In the genomic region with DNA sequence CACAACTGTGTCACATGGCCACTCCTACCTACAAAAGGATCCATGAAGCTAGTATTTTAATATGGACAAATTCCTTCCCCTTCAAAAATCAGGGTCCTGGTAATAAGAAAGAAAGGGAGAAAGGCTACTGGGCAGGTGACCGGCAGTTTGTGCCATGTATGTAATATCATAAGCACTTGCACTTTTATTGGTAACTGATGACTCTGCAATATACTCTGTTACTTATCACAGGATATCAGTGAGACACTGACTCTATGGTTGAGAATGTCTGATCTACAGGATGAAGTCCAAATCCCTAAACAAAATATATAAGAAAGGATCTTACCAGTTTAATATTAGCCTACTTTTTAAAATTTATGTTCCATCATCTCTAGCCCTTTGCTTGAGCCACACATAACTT, we compare ENCODE assay signal across 28 cellular contexts.
"Had no signal": no experiment of that assay in that cellular context is flagged by ENCODE, and none has a peak within 500 bp of the region (broad histone marks: within the 10 kb centered on the region; RNA-seq: fewer than 3 reads in every experiment).

No MANE protein-coding gene starts in this region.

- H3K27ac ChIP-seq: neural progenitor cell, ovary, parathyroid adenoma, psoas muscle, skin epidermis, spleen, suprapubic skin, testis, tibial artery, transverse colon, upper lobe of right lung, uterus had no signal

- H3K79me2 ChIP-seq: parathyroid adenoma had no signal

- H2AFZ ChIP-seq: neural progenitor cell, parathyroid adenoma had no signal

- H3K4me2 ChIP-seq: neural progenitor cell, smooth muscle cell had no signal

- ATAC-seq: natural killer cell; psoas muscle; right cardiac atrium; sciatic nerve; stimulated activated memory B cell treated with anti-CD40 and anti-IgM and Interleukin-4, amounts not matched to agents 10 μg/mL and 1 μg/mL and 100 μg/mL, for 72 hours; stimulated activated naive CD8-positive, alpha-beta T cell treated with anti-CD3 and anti-CD28 coated beads, Interleukin-15, amount 100 ng/mL, for 72 hours; stimulated activated naive CD8-positive, alpha-beta T cell treated with anti-CD3 and anti-CD28 coated beads, Interleukin-15, Interleukin-2, amounts not matched to agents 100 U/mL and 50 U/mL, for 24 hours; upper lobe of right lung had no signal

- H3K36me3 ChIP-seq: neural progenitor cell, ovary, spleen, suprapubic skin, tibial artery, transverse colon, upper lobe of right lung, uterus had no signal

- H3K4me3 ChIP-seq: neural progenitor cell, ovary, psoas muscle, skin epidermis, smooth muscle cell, spleen, suprapubic skin, testis, tibial artery, transverse colon, upper lobe of right lung, uterus had no signal

- H3K9me3 ChIP-seq: ovary, psoas muscle, spleen, testis, tibial artery, transverse colon, upper lobe of right lung, uterus had no signal

- H3K4me1 ChIP-seq: neural progenitor cell, parathyroid adenoma, spleen, suprapubic skin, testis, tibial artery, transverse colon, upper lobe of right lung, uterus had no signal

- H3K9ac ChIP-seq: neural progenitor cell, parathyroid adenoma had no signal

- DNase-seq: natural killer cell; occipital lobe; ovary; posterior cingulate gyrus; psoas muscle; right cardiac atrium; spleen; stimulated activated CD4-positive, alpha-beta T cell treated with anti-CD3 and anti-CD28 coated beads, Interleukin-12 subunit alpha, Interleukin-12 subunit beta, amount 100 ng/mL, for 4 hours; stimulated activated CD4-positive, alpha-beta T cell treated with anti-CD3 and anti-CD28 coated beads, Interleukin-1b, Interleukin-23, amount 100 ng/mL, for 48 hours; stimulated activated CD4-positive, alpha-beta T cell treated with anti-CD3 and anti-CD28 coated beads, Interleukin-4, amount 100 ng/mL, for 1 hour; stimulated activated CD4-positive, alpha-beta T cell treated with anti-CD3 and anti-CD28 coated beads, Interleukin-4, amount 100 ng/mL, for 4 hours; stimulated activated CD8-positive, alpha-beta memory T cell treated with anti-CD3 and anti-CD28 coated beads, Interleukin-4, amount 100 ng/mL, for 48 hours; stimulated activated naive CD4-positive, alpha-beta T cell; stimulated activated naive CD8-positive, alpha-beta T cell treated with anti-CD3 and anti-CD28 coated beads, Interleukin-15, amount 100 ng/mL, for 72 hours; stimulated activated naive CD8-positive, alpha-beta T cell treated with anti-CD3 and anti-CD28 coated beads, Interleukin-15, Interleukin-2, amounts not matched to agents 100 U/mL and 50 U/mL, for 24 hours; substantia nigra; testis; tibial artery; transverse colon; upper lobe of right lung; uterus had no signal

- H3K27me3 ChIP-seq: neural progenitor cell, ovary, spleen, suprapubic skin, testis, tibial artery, transverse colon, upper lobe of right lung had no signal
